Comparison of ENCODE assay signal across 10 cellular contexts in genomic region chr1:39159224-39160036, GRCh38. TPM values are rescaled to one million over a fixed set of nuclear protein-coding genes. Genes with fewer than 3 reads are reported as not detected.
DNase-seq lines count a peak whose midpoint lies in the region; ATAC-seq, FAIRE-seq and TF ChIP-seq lines count a peak whose summit lies in the region.
"Had no signal": no experiment of that assay in that cellular context is flagged by ENCODE, and none has a peak within 500 bp of the region (broad histone marks: within the 10 kb centered on the region; RNA-seq: fewer than 3 reads in every experiment).

No MANE protein-coding gene starts in this region.

- peaks cover 39% of the 10 kb centered on the region for H3F3A ChIP-seq in neural progenitor cell (ENCODE audit: low read depth)

- peaks cover 2% of the 10 kb centered on the region for H3K9me3 Mint-ChIP-seq in neural progenitor cell
- H3K9me3 Mint-ChIP-seq: activated naive CD8-positive, alpha-beta T cell treated with anti-CD3 and anti-CD28 coated beads for 36 hours had no signal

- no peak overlapping the region for H2AFZ ChIP-seq in neural progenitor cell (replicated peaks)

- H3K4me2 ChIP-seq in neural progenitor cell: peak overlapping the region; percentile 86

- BruUV-seq in A673 (replicated peaks; lab: Mats Ljungman, UMichigan): no TSS peak

- no peak overlapping the region for H3K4me3 ChIP-seq in esophagus squamous epithelium
- peak overlapping the region; percentile 47 for H3K4me3 ChIP-seq in neural progenitor cell
- H3K4me3 ChIP-seq in A673 (ENCODE audit: low read depth, low read length, poor library complexity, severe bottlenecking): no peak overlapping the region

- ATAC-seq in GM19397 (IDR thresholded peaks at IDR 0.05; ENCODE audit: unreplicated experiment): no peak

- peaks cover 100% of the 10 kb centered on the region for H3K79me2 ChIP-seq in neural progenitor cell (ENCODE audit: low read depth)

- intact Hi-C loops in esophagus squamous epithelium (cut with DNase I): no loop called here
- intact Hi-C loops in A673 (cut with micrococcal nuclease; ENCODE audit: unreplicated experiment): no loop called here

- 63% methylated on average over 1 of the region's 1 CpG; no CpG with 5 or more reads in 1 of the 2 donors for WGBS in esophagus squamous epithelium, 2 donors

- TF ChIP-seq POLR2A in esophagus squamous epithelium (IDR thresholded peaks at IDR 0.05) (no peak), GM12891 (IDR thresholded peaks at IDR 0.05; ENCODE audit: low read depth, low read length) (no peak)

- H3K4me1 ChIP-seq in esophagus squamous epithelium (peaks cover 26 to 61% (median 34%) of the 10 kb centered on the region in 3 donors), neural progenitor cell (peaks cover 63% of the 10 kb centered on the region), A673 (ENCODE audit: insufficient read depth, low read length, poor library complexity, severe bottlenecking) (peaks cover 26% of the 10 kb centered on the region)

- H3K9ac ChIP-seq in neural progenitor cell: peak overlapping the region; percentile 56

- peak; percentile 50 for FAIRE-seq in RCC 7860 (lab: Jason Lieb, UNC)
- FAIRE-seq in GM12891 (lab: Jason Lieb, UNC): no peak

- H3K27me3 Mint-ChIP-seq in neural progenitor cell (ENCODE audit: insufficient read depth, low read depth): no peaks in the 10 kb centered on the region

- peaks cover 9% of the 10 kb centered on the region for H3K36me3 Mint-ChIP-seq in neural progenitor cell
- H3K36me3 Mint-ChIP-seq: activated naive CD8-positive, alpha-beta T cell treated with anti-CD3 and anti-CD28 coated beads for 36 hours had no signal

- peaks cover 58% of the 10 kb centered on the region for H4K20me1 ChIP-seq in neural progenitor cell (ENCODE audit: low read depth)

- POLR2A ChIA-PET in A673 (lab: Charles Lee; ENCODE audit: low non-redundant PET): no interaction called here

- peak overlapping the region in 3 of 4 donors; percentile 6 to 62 (median 39) for H3K27ac ChIP-seq in esophagus squamous epithelium
- H3K27ac ChIP-seq in neural progenitor cell: peak overlapping the region; percentile 92
- no peak overlapping the region for H3K27ac ChIP-seq in A673 (ENCODE audit: low read depth, low read length, poor library complexity, severe bottlenecking)

- H3K27ac Mint-ChIP-seq in neural progenitor cell: peak overlapping the region; percentile 93
- H3K27ac Mint-ChIP-seq: activated naive CD8-positive, alpha-beta T cell treated with anti-CD3 and anti-CD28 coated beads for 36 hours had no signal

- TF ChIP-seq CTCF in esophagus squamous epithelium (IDR thresholded peaks at IDR 0.05) (no peak), neural progenitor cell (IDR thresholded peaks at IDR 0.05) (no peak), A673 (conservative IDR thresholded peaks at IDR 0.05; ENCODE audit: low read depth, low read length) (no peak)

- in situ Hi-C loops in Caki2 (cut with HindIII; ENCODE audit: low pct_unique_long_range_greater_than_20kb, low sequenced_read_pairs): no loop called here

- no peak overlapping the region for H3K4me3 Mint-ChIP-seq in neural progenitor cell
- H3K4me3 Mint-ChIP-seq: activated naive CD8-positive, alpha-beta T cell treated with anti-CD3 and anti-CD28 coated beads for 36 hours had no signal

- H3K4me1 Mint-ChIP-seq in neural progenitor cell: peaks cover 60% of the 10 kb centered on the region

- H3K27me3 ChIP-seq in esophagus squamous epithelium (no peaks in the 10 kb centered on the region), neural progenitor cell (no peaks in the 10 kb centered on the region), A673 (replicated peaks; ENCODE audit: insufficient read depth, low read depth, low read length, poor library complexity) (no peaks in the 10 kb centered on the region)

- H3K36me3 ChIP-seq in esophagus squamous epithelium (no peaks in the 10 kb centered on the region), neural progenitor cell (no peaks in the 10 kb centered on the region), A673 (ENCODE audit: insufficient read depth, low read length, poor library complexity, severe bottlenecking) (no peaks in the 10 kb centered on the region)

- H3K9me3 ChIP-seq in esophagus squamous epithelium (no peaks in the 10 kb centered on the region), neural progenitor cell (ENCODE audit: low read depth) (no peaks in the 10 kb centered on the region), A673 (ENCODE audit: low read depth, low read length, poor library complexity, severe bottlenecking) (no peaks in the 10 kb centered on the region)

- DNase-seq in Caki2 (ENCODE audit: low read depth) (peak; percentile 48), RCC 7860 (ENCODE audit: low spot score) (peak; percentile 54), esophagus squamous epithelium (lab: John Stamatoyannopoulos, UW) (no peak), neural progenitor cell (ENCODE audit: low spot score) (peak; percentile 51), GM12891 (ENCODE audit: insufficient read length, low spot score) (no peak), NCI-H2107 (lab: John Stamatoyannopoulos, UW) (no peak), A673 (ENCODE audit: low spot score) (no peak)
- DNase-seq: activated naive CD8-positive, alpha-beta T cell treated with anti-CD3 and anti-CD28 coated beads for 36 hours; GDM1 had no signal

- CTCF ChIA-PET in A673 (lab: Charles Lee): no interaction called here

TF ChIP-seq in GM12891, 5 proteins besides CTCF, POLR2A, EP300 and RAD21:
- TF ChIP-seq POU2F2 (IDR thresholded peaks at IDR 0.05; ENCODE audit: low read depth, low read length) (no peak), SPI1 (IDR thresholded peaks at IDR 0.05; ENCODE audit: low read depth, low read length) (no peak), PAX5 (IDR thresholded peaks at IDR 0.05; ENCODE audit: insufficient read depth, low read length, severe bottlenecking) (no peak), POLR2AphosphoS5 (IDR thresholded peaks at IDR 0.05; ENCODE audit: low read depth, low read length) (no peak), TAF1 (IDR thresholded peaks at IDR 0.05; ENCODE audit: low read depth, low read length) (no peak)

RNA-seq across cellular contexts. Expression of gene MACF1, which starts 45.1 kb away (rescaled TPM):
- total RNA-seq in Caki2 (2014; rRNA removed; shearing (Covaris generic); ENCODE audit: low replicate concordance): 34.7 and 51.1 TPM in 2 replicates
- 100 to 1,000 TPM in 2 of 4 donors, 10 to 100 TPM in 2; 82.1 to 247 (median 154) TPM for total RNA-seq in esophagus squamous epithelium
- 203 and 222 TPM in 2 replicates for total RNA-seq in neural progenitor cell (ENCODE audit: low replicate concordance)
- 41.6 TPM for polyA plus RNA-seq in GM12891 (2012; ENCODE audit: low read depth, missing spikeins)
- 261 and 265 TPM in 2 replicates for total RNA-seq in A673 (2021)

Comparison
In these comparisons a context has a peak if more than half of its experiments do, and no peak if none do; other contexts are left out.
1. DNase-seq: peak in Caki2 (single experiment), RCC 7860 (single experiment) and neural progenitor cell (single experiment); none in esophagus squamous epithelium (single experiment), GM12891 (single experiment), NCI-H2107 (single experiment) and A673 (single experiment).